In genomic region chr12:106950591-106950990, GRCh38 we compare ENCODE assay signal across 24 cellular contexts.
"Had no signal": no experiment of that assay in that cellular context is flagged by ENCODE, and none has a peak within 500 bp of the region (broad histone marks: within the 10 kb centered on the region; RNA-seq: fewer than 3 reads in every experiment).

No MANE protein-coding gene starts in this region.

- H3K36me3 ChIP-seq: stomach, suprapubic skin, thoracic aorta, thyroid gland, tibial artery, tibial nerve, transverse colon, upper lobe of left lung, upper lobe of right lung, uterus, vagina had no signal

- DNase-seq: stimulated activated CD4-positive, alpha-beta T cell treated with anti-CD3 and anti-CD28 coated beads, Interleukin-2, amount 100 ng/mL, for 48 hours; stimulated activated CD4-positive, alpha-beta T cell treated with anti-CD3 and anti-CD28 coated beads, Interleukin-4, amount 100 ng/mL, for 1 hour; stimulated activated CD4-positive, alpha-beta T cell treated with anti-CD3 and anti-CD28 coated beads, Interleukin-4, amount 100 ng/mL, for 24 hours; stimulated activated CD4-positive, alpha-beta T cell treated with anti-CD3 and anti-CD28 coated beads, Interleukin-4, amount 100 ng/mL, for 4 hours; stimulated activated CD8-positive, alpha-beta memory T cell treated with anti-CD3 and anti-CD28 coated beads, Interleukin-4, amount 100 ng/mL, for 48 hours; stimulated activated naive B cell treated with anti-CD40 and anti-IgM and Interleukin-4, amounts not matched to agents 10 μg/mL and 1 μg/mL and 100 μg/mL, for 72 hours; stimulated activated naive CD4-positive, alpha-beta T cell; stimulated activated naive CD4-positive, alpha-beta T cell treated with Interleukin-2 at 50 U/mL for 16 hours; stimulated activated naive CD8-positive, alpha-beta T cell treated with anti-CD3 and anti-CD28 coated beads, Interleukin-15, amount 100 ng/mL, for 72 hours; stimulated activated naive CD8-positive, alpha-beta T cell treated with anti-CD3 and anti-CD28 coated beads, Interleukin-15, Interleukin-2, amounts not matched to agents 100 U/mL and 50 U/mL, for 24 hours; stomach; substantia nigra; testis; thyroid gland; tibial artery; transverse colon; trophoblast cell; upper lobe of left lung; upper lobe of right lung; uterus had no signal

- H3K9me3 ChIP-seq: stomach, suprapubic skin, testis, thoracic aorta, thyroid gland, tibial artery, tibial nerve, transverse colon, upper lobe of right lung, uterus, vagina had no signal

- H3K4me3 ChIP-seq: stomach, suprapubic skin, testis, thoracic aorta, thyroid gland, tibial artery, tibial nerve, transverse colon, upper lobe of left lung, upper lobe of right lung, uterus, vagina had no signal

- H3K4me1 ChIP-seq: uterus had no signal

- H3K27me3 ChIP-seq: stomach, suprapubic skin, testis, thyroid gland, tibial artery, tibial nerve, upper lobe of left lung, upper lobe of right lung, uterus, vagina had no signal
